ENCODE assay signal across 19 cellular contexts in the genomic region with DNA sequence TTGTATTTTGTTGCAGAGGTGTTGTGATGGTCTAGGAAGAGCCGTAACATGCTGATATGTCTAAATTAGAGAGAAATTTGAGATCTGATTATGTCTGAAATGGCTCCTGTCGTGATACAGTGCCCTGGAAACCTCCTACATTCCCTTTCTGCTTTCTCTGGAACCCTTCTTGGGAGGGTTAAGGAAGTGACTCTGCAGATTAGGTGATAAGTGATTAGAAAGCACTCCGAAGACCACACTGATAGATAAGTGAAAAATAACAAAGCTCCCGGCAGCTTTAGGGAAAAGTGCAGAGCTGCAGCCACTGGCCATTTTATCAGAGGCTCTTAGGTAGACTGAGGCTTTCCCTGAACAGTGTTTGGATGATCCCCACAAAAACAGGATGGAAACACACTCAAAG.
"Had no signal": no experiment of that assay in that cellular context is flagged by ENCODE, and none has a peak within 500 bp of the region (broad histone marks: within the 10 kb centered on the region; RNA-seq: fewer than 3 reads in every experiment).

No MANE protein-coding gene starts in this region.

- H3K4me3 ChIP-seq: body of pancreas, colonic mucosa, gastrocnemius medialis, left lung, pancreas, thoracic aorta, upper lobe of right lung had no signal

- H3K27ac ChIP-seq: body of pancreas, colonic mucosa, gastrocnemius medialis, left lung, pancreas, thoracic aorta, upper lobe of right lung had no signal

- H3K4me1 ChIP-seq: body of pancreas, left lung, pancreas, upper lobe of right lung had no signal

- H3K27ac Mint-ChIP-seq: activated CD4-positive, alpha-beta memory T cell treated with anti-CD3 and anti-CD28 coated beads, Interleukin-2, amount 10 ng/mL, durations not matched to agents 7 days and 5 days; activated naive CD8-positive, alpha-beta T cell treated with anti-CD3 and anti-CD28 coated beads, Interleukin-2, amount 10 ng/mL, durations not matched to agents 7 days and 5 days; activated T-cell treated with anti-CD3 and anti-CD28 coated beads, Interleukin-2, amount 50 U/mL, for 24 hours; activated T-helper 2 cell treated with anti-CD3 and anti-CD28 coated beads, Interferon-gamma antibody, Interleukin-2, Interleukin-4, amounts not matched to agents 10 μg/mL and 5 μg/mL and 100 μg/mL, durations not matched to agents 14 hours and 24 hours and 36 hours; stimulated activated naive B cell treated with anti-CD40 and anti-IgM and Interleukin-4, amounts not matched to agents 10 μg/mL and 1 μg/mL and 100 μg/mL, for 72 hours had no signal

- H3K4me3 Mint-ChIP-seq: activated CD4-positive, alpha-beta memory T cell treated with anti-CD3 and anti-CD28 coated beads, Interleukin-2, amount 10 ng/mL, durations not matched to agents 7 days and 5 days; activated naive CD8-positive, alpha-beta T cell treated with anti-CD3 and anti-CD28 coated beads, Interleukin-2, amount 10 ng/mL, durations not matched to agents 7 days and 5 days; activated T-cell treated with anti-CD3 and anti-CD28 coated beads, Interleukin-2, amount 50 U/mL, for 24 hours; central memory CD8-positive, alpha-beta T cell; stimulated activated naive B cell treated with anti-CD40 and anti-IgM and Interleukin-4, amounts not matched to agents 10 μg/mL and 1 μg/mL and 100 μg/mL, for 72 hours had no signal

- DNase-seq: activated CD4-positive, alpha-beta memory T cell treated with anti-CD3 and anti-CD28 coated beads, Interleukin-2, amount 10 ng/mL, durations not matched to agents 7 days and 5 days; activated CD4-positive, alpha-beta T cell treated with anti-CD3 and anti-CD28 coated beads for 48 hours; activated CD4-positive, CD25-positive, alpha-beta regulatory T cell; activated naive CD4-positive, alpha-beta T cell treated with Interleukin-2 at 50 U/mL for 16 hours; activated naive CD8-positive, alpha-beta T cell treated with anti-CD3 and anti-CD28 coated beads, Interleukin-2, amount 10 ng/mL, durations not matched to agents 7 days and 5 days; activated T-cell treated with anti-CD3 and anti-CD28 coated beads, Interleukin-2, amount 50 U/mL, for 24 hours; amygdala; body of pancreas; colonic mucosa; gastrocnemius medialis; head of caudate nucleus; left lung; pancreas; retina; stimulated activated naive B cell treated with anti-CD40 and anti-IgM and Interleukin-4, amounts not matched to agents 10 μg/mL and 1 μg/mL and 100 μg/mL, for 72 hours; upper lobe of right lung had no signal

- H3K36me3 ChIP-seq: colonic mucosa, gastrocnemius medialis, left lung, pancreas, thoracic aorta, upper lobe of right lung had no signal

- H3K27me3 ChIP-seq: body of pancreas, colonic mucosa, gastrocnemius medialis, left lung, pancreas, upper lobe of right lung had no signal

- H3K9me3 ChIP-seq: body of pancreas, colonic mucosa, gastrocnemius medialis, left lung, pancreas, thoracic aorta, upper lobe of right lung had no signal

- H3K27me3 Mint-ChIP-seq: activated T-cell treated with anti-CD3 and anti-CD28 coated beads, Interleukin-2, amount 50 U/mL, for 24 hours; stimulated activated naive B cell treated with anti-CD40 and anti-IgM and Interleukin-4, amounts not matched to agents 10 μg/mL and 1 μg/mL and 100 μg/mL, for 72 hours had no signal

- H3K9me3 Mint-ChIP-seq: activated CD4-positive, alpha-beta memory T cell treated with anti-CD3 and anti-CD28 coated beads, Interleukin-2, amount 10 ng/mL, durations not matched to agents 7 days and 5 days; activated naive CD8-positive, alpha-beta T cell treated with anti-CD3 and anti-CD28 coated beads, Interleukin-2, amount 10 ng/mL, durations not matched to agents 7 days and 5 days; activated T-cell treated with anti-CD3 and anti-CD28 coated beads, Interleukin-2, amount 50 U/mL, for 24 hours; activated T-helper 2 cell treated with anti-CD3 and anti-CD28 coated beads, Interferon-gamma antibody, Interleukin-2, Interleukin-4, amounts not matched to agents 10 μg/mL and 5 μg/mL and 100 μg/mL, durations not matched to agents 14 hours and 24 hours and 36 hours; central memory CD8-positive, alpha-beta T cell; stimulated activated naive B cell treated with anti-CD40 and anti-IgM and Interleukin-4, amounts not matched to agents 10 μg/mL and 1 μg/mL and 100 μg/mL, for 72 hours had no signal

- ATAC-seq: body of pancreas; gastrocnemius medialis; left lung; pancreas; stimulated activated naive B cell treated with anti-CD40 and anti-IgM and Interleukin-4, amounts not matched to agents 10 μg/mL and 1 μg/mL and 100 μg/mL, for 72 hours; upper lobe of right lung had no signal

- H3K4me1 Mint-ChIP-seq: activated CD4-positive, alpha-beta memory T cell treated with anti-CD3 and anti-CD28 coated beads, Interleukin-2, amount 10 ng/mL, durations not matched to agents 7 days and 5 days; activated naive CD8-positive, alpha-beta T cell treated with anti-CD3 and anti-CD28 coated beads, Interleukin-2, amount 10 ng/mL, durations not matched to agents 7 days and 5 days; central memory CD8-positive, alpha-beta T cell; stimulated activated naive B cell treated with anti-CD40 and anti-IgM and Interleukin-4, amounts not matched to agents 10 μg/mL and 1 μg/mL and 100 μg/mL, for 72 hours had no signal

- H3K36me3 Mint-ChIP-seq: activated naive CD8-positive, alpha-beta T cell treated with anti-CD3 and anti-CD28 coated beads, Interleukin-2, amount 10 ng/mL, durations not matched to agents 7 days and 5 days; stimulated activated naive B cell treated with anti-CD40 and anti-IgM and Interleukin-4, amounts not matched to agents 10 μg/mL and 1 μg/mL and 100 μg/mL, for 72 hours had no signal
